16 cellular contexts compared by ENCODE assay signal in the genomic region with DNA sequence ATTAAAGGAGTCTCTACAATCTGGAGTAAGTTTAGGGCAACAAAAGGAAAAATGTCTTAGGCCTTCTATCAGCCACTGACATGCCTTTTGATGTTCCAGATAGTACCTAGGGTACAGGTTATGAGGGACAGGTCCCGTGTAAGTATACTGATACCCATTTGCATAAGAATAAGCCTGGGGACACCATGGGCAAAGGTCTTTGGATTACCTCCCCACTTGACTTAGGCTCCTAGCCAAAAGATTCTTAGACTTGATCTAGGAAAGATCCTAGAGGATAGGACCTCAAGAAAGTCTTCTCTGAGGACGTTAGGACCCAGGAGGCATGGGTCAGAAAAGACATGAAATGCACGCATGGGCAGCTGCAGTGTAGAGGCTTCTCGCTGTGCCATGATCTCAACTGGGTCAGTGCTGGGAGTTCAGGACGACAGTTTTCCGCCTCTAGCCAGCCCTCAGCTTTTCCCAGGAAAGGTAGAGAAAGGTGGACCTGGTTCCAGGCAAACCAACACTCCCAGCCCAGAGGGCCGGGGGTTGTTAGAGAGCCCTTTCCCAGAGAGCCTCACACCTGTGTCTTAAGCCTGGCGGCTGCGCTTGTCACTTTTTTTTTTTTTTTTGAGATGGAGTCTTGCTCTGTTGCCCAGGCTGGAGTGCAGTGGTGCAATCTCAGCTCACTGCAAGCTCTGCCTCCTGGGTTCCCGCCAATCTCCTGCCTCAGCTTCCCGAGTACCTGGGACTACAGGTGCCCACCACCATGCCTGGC. TPM values are rescaled to one million over a fixed set of nuclear protein-coding genes. Genes with fewer than 3 reads are reported as not detected.
DNase-seq lines count a peak whose midpoint lies in the region; ATAC-seq, FAIRE-seq and TF ChIP-seq lines count a peak whose summit lies in the region.
"Had no signal": no experiment of that assay in that cellular context is flagged by ENCODE, and none has a peak within 500 bp of the region (broad histone marks: within the 10 kb centered on the region; RNA-seq: fewer than 3 reads in every experiment).

No MANE protein-coding gene starts in this region.

- 43% methylated on average over 11 of the region's 11 CpGs for WGBS in GM12878 (ENCODE audit: insufficient coverage, insufficient replicate concordance, low lambda C conversion rate, missing lambda C conversion rate)

- no peak for TF ChIP-seq POLR2A in GM12878 (IDR thresholded peaks at IDR 0.05; ENCODE audit: low read depth, low read length)

- peak overlapping the region; percentile 84 for H3K27ac Mint-ChIP-seq in T-helper 2 cell treated with Interferon-gamma antibody and Interleukin-4, amounts not matched to agents 5 μg/mL and 100 μg/mL, for 36 hours
- peak overlapping the region; percentile 91 to 95 for H3K27ac Mint-ChIP-seq in natural killer cell

- H3K4me3 Mint-ChIP-seq in T-helper 2 cell treated with Interferon-gamma antibody and Interleukin-4, amounts not matched to agents 5 μg/mL and 100 μg/mL, for 36 hours = peak overlapping the region; percentile 93
- peak overlapping the region; percentile 98 for H3K4me3 Mint-ChIP-seq in natural killer cell

- RAD21 ChIA-PET in GM12878 (lab: Charles Lee; ENCODE audit: unreplicated experiment) = no interaction called here

- TF ChIP-seq CTCF in GM12878 (IDR thresholded peaks at IDR 0.05 in 2 of 3, conservative IDR thresholded peaks at IDR 0.05 in 1 of 3; ENCODE audit: control insufficient read depth in 2 of 3, extremely low read depth in 1 of 3, insufficient read depth in 1 of 3, low read depth in 3 of 3, low read length in 3 of 3) (no peak), natural killer cell (IDR thresholded peaks at IDR 0.05) (no peak)

- peaks cover 3% of the 10 kb centered on the region for H3K9me3 Mint-ChIP-seq in T-helper 2 cell treated with Interferon-gamma antibody and Interleukin-4, amounts not matched to agents 5 μg/mL and 100 μg/mL, for 36 hours
- H3K9me3 Mint-ChIP-seq in natural killer cell = peaks cover 0 to 1% of the 10 kb centered on the region in 2 donors

- peak overlapping the region; percentile 56; the same call in 1 of the 2 replicates for H2AFZ ChIP-seq in GM12878 (ENCODE audit: control insufficient read depth, low read depth, low read length)

- DNase-seq in T-helper 2 cell treated with Interferon-gamma antibody and Interleukin-4, amounts not matched to agents 5 μg/mL and 100 μg/mL, for 36 hours (ENCODE audit: low spot score) = no peak
- no peak for DNase-seq in T-helper 2 cell
- DNase-seq in GM12878 (ENCODE audit: low read depth, low spot score) = no peak
- DNase-seq in natural killer cell = no peak
- no peak for DNase-seq in DMS79 (lab: John Stamatoyannopoulos, UW)
- no peak for DNase-seq in DMS153 (lab: John Stamatoyannopoulos, UW)
- no peak for DNase-seq in MV-4-11 (lab: John Stamatoyannopoulos, UW)
- DNase-seq: 8988T, COR-L47, left colon, NCI-H1105 treated with DMSO at 0.1 percent for 48 hours, NCI-H510A treated with DMSO at 0.1 percent for 48 hours, transverse colon had no signal

- no peaks in the 10 kb centered on the region for H3K27me3 ChIP-seq in HUES6 (ENCODE audit: control insufficient read depth, insufficient read depth, low read length)
- no peaks in the 10 kb centered on the region for H3K27me3 ChIP-seq in GM12878 (replicated peaks in 1 of 2; ENCODE audit: control insufficient read depth in 2 of 2, insufficient read depth in 2 of 2, low read length in 1 of 2)
- H3K27me3 ChIP-seq: transverse colon had no signal

- no peak for TF ChIP-seq RAD21 in GM12878 (IDR thresholded peaks at IDR 0.05; ENCODE audit: insufficient read depth, low read depth, low read length)

- TF ChIP-seq EP300 in GM12878 (IDR thresholded peaks at IDR 0.05; ENCODE audit: borderline replicate concordance in 1 of 2, control insufficient read depth in 1 of 2, low read depth in 2 of 2, low read length in 2 of 2) = no peak

- peaks cover 15% of the 10 kb centered on the region for H3K4me1 Mint-ChIP-seq in T-helper 2 cell treated with Interferon-gamma antibody and Interleukin-4, amounts not matched to agents 5 μg/mL and 100 μg/mL, for 36 hours (ENCODE audit: low read depth)
- H3K4me1 Mint-ChIP-seq in natural killer cell = peaks cover 18 to 20% of the 10 kb centered on the region in 2 donors

- in situ Hi-C loops in GM12878 (cut with MboI) = no loop called here

- H3K4me1 ChIP-seq in HUES6 (ENCODE audit: control insufficient read depth, insufficient read depth, low read length) (peaks cover 12% of the 10 kb centered on the region), GM12878 (ENCODE audit: control insufficient read depth, insufficient read depth, low read length) (no peaks in the 10 kb centered on the region; the same call in 1 of the 2 replicates)

- no peaks in the 10 kb centered on the region for H3K79me2 ChIP-seq in GM12878 (ENCODE audit: control insufficient read depth, insufficient read depth, low read length)

- peaks cover 3% of the 10 kb centered on the region for H3K27me3 Mint-ChIP-seq in T-helper 2 cell treated with Interferon-gamma antibody and Interleukin-4, amounts not matched to agents 5 μg/mL and 100 μg/mL, for 36 hours (ENCODE audit: low read depth)
- no peaks in the 10 kb centered on the region for H3K27me3 Mint-ChIP-seq in natural killer cell (ENCODE audit: low read depth in 2 of 2)

- FAIRE-seq in GM12878 (lab: Jason Lieb, UNC) = no peak
- FAIRE-seq: HTR-8/SVneo had no signal

- H3K27ac ChIP-seq in HUES6 (ENCODE audit: low read depth, low read length) = peak overlapping the region; percentile 80; the same call in 1 of the 2 replicates
- no peak overlapping the region for H3K27ac ChIP-seq in GM12878 (ENCODE audit: control insufficient read depth, insufficient read depth)

- H3K36me3 ChIP-seq in HUES6 (ENCODE audit: control insufficient read depth, insufficient read depth, low read length) (no peaks in the 10 kb centered on the region), GM12878 (ENCODE audit: control insufficient read depth in 2 of 2, insufficient read depth in 2 of 2, low read length in 1 of 2) (no peaks in the 10 kb centered on the region)
- H3K36me3 ChIP-seq: transverse colon had no signal

- no peaks in the 10 kb centered on the region for H3K36me3 Mint-ChIP-seq in T-helper 2 cell treated with Interferon-gamma antibody and Interleukin-4, amounts not matched to agents 5 μg/mL and 100 μg/mL, for 36 hours (ENCODE audit: low read depth)
- H3K36me3 Mint-ChIP-seq in natural killer cell = peaks cover 3% of the 10 kb centered on the region

- ATAC-seq in GM12878 = peak; percentile 79
- peak; percentile 9 to 12 (median 10) for ATAC-seq in natural killer cell

- no TSS peak for BruUV-seq in GM12878 (replicated peaks; lab: Mats Ljungman, UMichigan)

- POLR2A ChIA-PET in GM12878 (lab: Charles Lee) = interaction anchor here (0.6 kb wide), 2 partner anchors 112 to 472 kb away, joined by 3 read pairs; no protein-coding TSS in a partner anchor

- H3K4me2 ChIP-seq in GM12878 (ENCODE audit: control insufficient read depth, insufficient read depth) = peak overlapping the region; percentile 49
- H3K4me2 ChIP-seq: smooth muscle cell had no signal

- CTCF ChIA-PET in GM12878 (lab: Yijun Ruan, JAX) = interaction anchor here (0.7 to 1.0 kb wide), 2 partner anchors 217 to 387 kb away, joined by 3 read pairs; no protein-coding TSS in a partner anchor

- SMC1A ChIA-PET in GM12878 (lab: Charles Lee; ENCODE audit: uncharacterized antibody, unreplicated experiment) = interaction anchor here (1.5 kb wide), 1 partner anchor 93 kb away, joined by 3 read pairs; no protein-coding TSS in a partner anchor

- H3K9me3 ChIP-seq in HUES6 (ENCODE audit: control insufficient read depth, insufficient read depth, low read depth, low read length) (peaks cover 24% of the 10 kb centered on the region), GM12878 (replicated peaks; ENCODE audit: control insufficient read depth, insufficient read depth, low read length) (no peaks in the 10 kb centered on the region)
- H3K9me3 ChIP-seq: transverse colon had no signal

- no peaks in the 10 kb centered on the region for H4K20me1 ChIP-seq in GM12878 (ENCODE audit: control insufficient read depth, insufficient read depth)

- H3K4me3 ChIP-seq in HUES6 (ENCODE audit: low read depth, low read length) (no peak overlapping the region), GM12878 (peak overlapping the region; percentile 34; the same call in 1 of the 2 replicates)
- H3K4me3 ChIP-seq: smooth muscle cell had no signal

- H3K9ac ChIP-seq in HUES6 (ENCODE audit: low read length) (peak overlapping the region; percentile 3), GM12878 (ENCODE audit: control insufficient read depth, insufficient read depth, low read length) (no peak overlapping the region)

- intact Hi-C loops in GM12878 (cut with micrococcal nuclease; ENCODE audit: unreplicated experiment) = no loop called here
- intact Hi-C loops in natural killer cell (cut with micrococcal nuclease) = no loop called here

RNA-seq across cellular contexts. Expression of a gene that starts 26.6 kb away (rescaled TPM):
- 89.6 and 93.3 TPM in 2 replicates for total RNA-seq in GM12878 (2013; cell fraction: nucleolus; rRNA removed)
- 44.1 and 48.9 TPM in 2 replicates for total RNA-seq in GM12878 (2014; rRNA removed)
- total RNA-seq in GM12878 (2014; rRNA removed; fragmentation: Illumina TruSeq; extraction: Trizol) = 32.8 and 33.7 TPM in 2 replicates
- total RNA-seq in GM12878 (2021) = 62.2 and 68.7 TPM in 2 replicates
- polyA plus RNA-seq in GM12878 (2011; ENCODE audit: low read depth) = 30.7 TPM
- 12.7 and 22.2 TPM in 2 replicates for polyA plus RNA-seq in GM12878 (2011; rRNA removed)
- polyA plus RNA-seq in GM12878 (2011; cell fraction: cytosol; rRNA removed) = 18.9 and 26.4 TPM in 2 replicates
- 237 and 274 TPM in 2 replicates for polyA plus RNA-seq in GM12878 (2011; cell fraction: nucleus; rRNA removed)
- polyA plus RNA-seq in GM12878 (2012) = 36.1 and 44.0 TPM in 2 replicates
- 44.3 and 45.7 TPM in 2 replicates for polyA plus RNA-seq in GM12878 (2014; fragmentation: Illumina TruSeq; extraction: Trizol)
- 10 to 100 TPM; 16.1 to 23.2 TPM for polyA plus RNA-seq in GM12878 (2014; fragmentation: Nextera tagmentation; extraction: Ambion mirVana)
- polyA plus RNA-seq in GM12878 (2014; rRNA removed) = 66.1 and 69.8 TPM in 2 replicates
- polyA plus RNA-seq in GM12878 (2016; fragmentation: Nextera tagmentation; extraction: Ambion mirVana) = 10 to 100 TPM; 85.7 to 87.9 TPM
- polyA minus RNA-seq in GM12878 (2011; rRNA and poly(A)+ RNA removed) = 26.1 and 35.0 TPM in 2 replicates
- 9.0 and 19.4 TPM in 2 replicates for polyA minus RNA-seq in GM12878 (2011; cell fraction: cytosol; rRNA and poly(A)+ RNA removed)
- polyA minus RNA-seq in GM12878 (2011; cell fraction: nucleus; rRNA and poly(A)+ RNA removed) = 89.7 and 163 TPM in 2 replicates
- total RNA-seq in natural killer cell = 10 to 100 TPM; 44.7 to 53.6 (median 46.7) TPM

RNA-seq across cellular contexts. Expression of a gene that starts 52.0 kb away (rescaled TPM):
- 114 and 137 TPM in 2 replicates for total RNA-seq in GM12878 (2013; cell fraction: nucleolus; rRNA removed)
- total RNA-seq in GM12878 (2014; rRNA removed) (34.6 and 36.7 TPM in 2 replicates), GM12878 (2014; rRNA removed; fragmentation: Illumina TruSeq; extraction: Trizol) (37.8 and 38.4 TPM in 2 replicates), GM12878 (2021) (51.4 and 52.3 TPM in 2 replicates), natural killer cell (100 to 1,000 TPM; 115 to 133 (median 115) TPM)
- 42.5 TPM for polyA plus RNA-seq in GM12878 (2011; ENCODE audit: low read depth)
- polyA plus RNA-seq in GM12878 (2011; rRNA removed) (112 and 118 TPM in 2 replicates), GM12878 (2014; fragmentation: Illumina TruSeq; extraction: Trizol) (76.1 and 90.7 TPM in 2 replicates), GM12878 (2014; fragmentation: Nextera tagmentation; extraction: Ambion mirVana) (10 to 100 TPM; 13.2 to 23.7 TPM), GM12878 (2014; rRNA removed) (50.8 and 51.3 TPM in 2 replicates), GM12878 (2016; fragmentation: Nextera tagmentation; extraction: Ambion mirVana) (10 to 100 TPM; 39.3 to 41.8 TPM)
- polyA plus RNA-seq in GM12878 (2011; cell fraction: cytosol; rRNA removed) = 89.8 and 106 TPM in 2 replicates
- 87.6 and 105 TPM in 2 replicates for polyA plus RNA-seq in GM12878 (2011; cell fraction: nucleus; rRNA removed)
- polyA plus RNA-seq in GM12878 (2012) = 45.2 and 52.5 TPM in 2 replicates
- polyA minus RNA-seq in GM12878 (2011; rRNA and poly(A)+ RNA removed) = 92.4 and 144 TPM in 2 replicates
- polyA minus RNA-seq in GM12878 (2011; cell fraction: cytosol; rRNA and poly(A)+ RNA removed) = 32.6 and 38.9 TPM in 2 replicates
- 24.2 and 32.8 TPM in 2 replicates for polyA minus RNA-seq in GM12878 (2011; cell fraction: nucleus; rRNA and poly(A)+ RNA removed)

RNA-seq across cellular contexts. Expression of a gene that starts 52.3 kb away (rescaled TPM):
- 110 and 123 TPM in 2 replicates for total RNA-seq in GM12878 (2013; cell fraction: nucleolus; rRNA removed)
- 60.0 and 61.3 TPM in 2 replicates for total RNA-seq in GM12878 (2014; rRNA removed)
- 116 and 125 TPM in 2 replicates for total RNA-seq in GM12878 (2014; rRNA removed; fragmentation: Illumina TruSeq; extraction: Trizol)
- total RNA-seq in GM12878 (2021) = 127 TPM in 2 replicates
- 61.3 TPM for polyA plus RNA-seq in GM12878 (2011; ENCODE audit: low read depth)
- polyA plus RNA-seq in GM12878 (2011; rRNA removed) = 223 and 228 TPM in 2 replicates
- 143 and 162 TPM in 2 replicates for polyA plus RNA-seq in GM12878 (2011; cell fraction: cytosol; rRNA removed)
- 143 and 150 TPM in 2 replicates for polyA plus RNA-seq in GM12878 (2011; cell fraction: nucleus; rRNA removed)
- polyA plus RNA-seq in GM12878 (2012) = 86.2 and 93.3 TPM in 2 replicates
- 184 and 197 TPM in 2 replicates for polyA plus RNA-seq in GM12878 (2014; fragmentation: Illumina TruSeq; extraction: Trizol)
- polyA plus RNA-seq in GM12878 (2014; fragmentation: Nextera tagmentation; extraction: Ambion mirVana) = 100 to 1,000 TPM; 149 to 175 TPM
- 154 and 160 TPM in 2 replicates for polyA plus RNA-seq in GM12878 (2014; rRNA removed)
- 100 to 1,000 TPM; 117 to 128 TPM for polyA plus RNA-seq in GM12878 (2016; fragmentation: Nextera tagmentation; extraction: Ambion mirVana)
- 151 and 163 TPM in 2 replicates for polyA minus RNA-seq in GM12878 (2011; rRNA and poly(A)+ RNA removed)
- polyA minus RNA-seq in GM12878 (2011; cell fraction: cytosol; rRNA and poly(A)+ RNA removed) = 47.7 and 53.9 TPM in 2 replicates
- polyA minus RNA-seq in GM12878 (2011; cell fraction: nucleus; rRNA and poly(A)+ RNA removed) = 73.6 and 102 TPM in 2 replicates
- total RNA-seq in natural killer cell = 10 to 100 TPM; 83.9 to 97.5 (median 96.4) TPM
